ENCODE assay signal across 23 cellular contexts in the genomic region with DNA sequence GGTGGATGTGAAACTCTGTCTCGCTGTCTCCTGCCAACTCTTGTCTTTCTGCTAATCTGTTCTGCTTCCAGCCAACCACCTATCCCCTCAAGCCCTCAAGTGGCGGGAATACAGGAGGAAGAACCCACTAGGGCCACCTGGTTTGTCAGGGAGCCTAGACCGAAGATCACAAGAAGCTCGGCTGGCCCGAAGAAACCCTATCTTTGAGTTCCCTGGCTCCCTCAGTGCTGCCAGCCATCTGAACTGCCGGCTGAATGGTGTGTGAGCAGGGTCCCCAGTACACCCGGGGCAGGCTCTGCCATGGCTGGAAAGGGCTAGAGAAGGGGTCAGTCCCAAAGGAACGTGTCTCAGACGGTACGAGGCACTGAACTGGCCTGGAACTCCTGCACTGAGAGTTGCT. TPM values are rescaled to one million over a fixed set of nuclear protein-coding genes. Genes with fewer than 3 reads are reported as not detected.
DNase-seq lines count a peak whose midpoint lies in the region; ATAC-seq and TF ChIP-seq lines count a peak whose summit lies in the region.
"Had no signal": no experiment of that assay in that cellular context is flagged by ENCODE, and none has a peak within 500 bp of the region (broad histone marks: within the 10 kb centered on the region; RNA-seq: fewer than 3 reads in every experiment).

No MANE protein-coding gene starts in this region.

- H3K4me1 ChIP-seq in adrenal gland (replicated peaks in 1 of 2), result peaks cover 5 to 35% of the 10 kb centered on the region in 2 donors
- peaks cover 68% of the 10 kb centered on the region for H3K4me1 ChIP-seq in psoas muscle
- H3K4me1 ChIP-seq in tibial artery, result peaks cover 4 to 59% (median 48%) of the 10 kb centered on the region in 4 donors
- H3K4me1 ChIP-seq: HAP-1 had no signal

- no peaks in the 10 kb centered on the region for H3K9me3 ChIP-seq in adrenal gland (replicated peaks in 1 of 3)
- no peaks in the 10 kb centered on the region for H3K9me3 ChIP-seq in psoas muscle
- no peaks in the 10 kb centered on the region for H3K9me3 ChIP-seq in tibial artery
- H3K9me3 ChIP-seq: BLaER1, HAP-1 had no signal

- H3K9me3 Mint-ChIP-seq in endothelial cell (ENCODE audit: unreplicated experiment), result no peaks in the 10 kb centered on the region
- H3K9me3 Mint-ChIP-seq: CD4-positive, alpha-beta T cell; GM23338 had no signal

- H3K36me3 Mint-ChIP-seq in endothelial cell (ENCODE audit: low read depth, unreplicated experiment), result peaks cover 25% of the 10 kb centered on the region

- intact Hi-C loops in adrenal gland (cut with DNase I), result loop anchor here in 1 of 2 donors (5.0 kb wide), 1 partner anchor 69 kb away; no protein-coding TSS in a partner anchor
- intact Hi-C loops in psoas muscle (cut with DNase I), result loop anchor here in 1 of 2 donors (5.0 kb wide), 1 partner anchor 34 kb away; no protein-coding TSS in a partner anchor
- intact Hi-C loops in tibial artery (cut with DNase I; ENCODE audit: low total_unique reads), result no loop called here

- TF ChIP-seq CTCF in adrenal gland (IDR thresholded peaks at IDR 0.05) (no peak), endothelial cell (IDR thresholded peaks at IDR 0.05; ENCODE audit: unreplicated experiment) (no peak), psoas muscle (IDR thresholded peaks at IDR 0.05) (no peak), tibial artery (IDR thresholded peaks at IDR 0.05) (no peak)

- peaks cover 4% of the 10 kb centered on the region for H3K4me1 Mint-ChIP-seq in endothelial cell (ENCODE audit: unreplicated experiment)

- H3K27ac ChIP-seq in adrenal gland (peak overlapping the region in 4 of 5 donors; percentile 18 to 68 (median 50)), psoas muscle (peak overlapping the region; percentile 90), tibial artery (peak overlapping the region; percentile 77 to 93)
- H3K27ac ChIP-seq: BLaER1, KMS-11 had no signal

- 84 to 91% (median 86%) methylated on average over 8 to 10 of the region's 10 CpGs for WGBS in adrenal gland, 4 donors
- 50 to 90% (median 58%) methylated on average over 10 of the region's 10 CpGs for WGBS in psoas muscle, 3 donors

- H3K27ac Mint-ChIP-seq in endothelial cell (ENCODE audit: unreplicated experiment), result peak overlapping the region; percentile 40
- H3K27ac Mint-ChIP-seq: CD4-positive, alpha-beta T cell; GM23338 had no signal

- peaks cover 0 to 52% of the 10 kb centered on the region in 2 donors for H3K36me3 ChIP-seq in adrenal gland (replicated peaks in 1 of 2)
- H3K36me3 ChIP-seq in psoas muscle (ENCODE audit: insufficient read depth in 1 of 2, low read depth in 1 of 2), result peaks cover 9 to 60% of the 10 kb centered on the region in 2 donors
- H3K36me3 ChIP-seq in tibial artery, result peaks cover 57 to 64% (median 63%) of the 10 kb centered on the region in 3 donors

- H3K27me3 ChIP-seq in adrenal gland, result no peaks in the 10 kb centered on the region
- no peaks in the 10 kb centered on the region for H3K27me3 ChIP-seq in psoas muscle (ENCODE audit: insufficient read depth in 3 of 3, low read length in 2 of 3)
- H3K27me3 ChIP-seq in tibial artery, result no peaks in the 10 kb centered on the region
- H3K27me3 ChIP-seq: BLaER1 had no signal

- no peak for TF ChIP-seq POLR2A in adrenal gland (IDR thresholded peaks at IDR 0.05)

- DNase-seq in adrenal gland (no peak), endothelial cell (ENCODE audit: low spot score) (no peak), psoas muscle (no peak), tibial artery (no peak), NCI-H2227 (lab: John Stamatoyannopoulos, UW; ENCODE audit: unreplicated experiment) (no peak)
- DNase-seq: CD4-positive, alpha-beta T cell; COR-L47; DND-41; IMR-90; NCI-H1105; NCI-H146; NCI-H2029; NCI-H345; NCI-H524; NCI-H82 had no signal

- ATAC-seq in psoas muscle, result no peak
- no peak for ATAC-seq in GM18519 (IDR thresholded peaks at IDR 0.05; ENCODE audit: low FRiP score, unreplicated experiment)
- no peak for ATAC-seq in HG03097 (IDR thresholded peaks at IDR 0.05; ENCODE audit: low FRiP score, unreplicated experiment)
- ATAC-seq: GM12878, GM23338, Panc1 had no signal

- no peak overlapping the region for H3K4me3 ChIP-seq in adrenal gland
- no peak overlapping the region for H3K4me3 ChIP-seq in psoas muscle
- H3K4me3 ChIP-seq in tibial artery, result no peak overlapping the region
- H3K4me3 ChIP-seq: BLaER1, GM12878, GM23338, HAP-1 had no signal

- H3K27me3 Mint-ChIP-seq in endothelial cell (ENCODE audit: unreplicated experiment), result no peaks in the 10 kb centered on the region
- H3K27me3 Mint-ChIP-seq: CD4-positive, alpha-beta T cell had no signal

- H3K4me3 Mint-ChIP-seq in endothelial cell (ENCODE audit: unreplicated experiment), result no peak overlapping the region
- H3K4me3 Mint-ChIP-seq: CD4-positive, alpha-beta T cell; GM23338 had no signal

RNA-seq across cellular contexts. Expression of a gene that starts 49.2 kb away (rescaled TPM):
- total RNA-seq in adrenal gland (100 to 1,000 TPM in 1 of 8 donors, 10 to 100 TPM in 7; 25.9 to 189 (median 55.7) TPM), endothelial cell (ENCODE audit: unreplicated experiment) (34.6 TPM), psoas muscle (10 to 100 TPM; 44.4 to 81.0 (median 56.8) TPM)
- polyA plus RNA-seq in adrenal gland (100 to 1,000 TPM in 2 of 3 donors, 10 to 100 TPM in 1; 68.6 to 159 (median 152) TPM), psoas muscle (10 to 100 TPM; 59.4 to 73.6 (median 70.7) TPM)
